8 cellular contexts compared by ENCODE assay signal in genomic region chr2:142868281-142868762, GRCh38. TPM values are rescaled to one million over a fixed set of nuclear protein-coding genes. Genes with fewer than 3 reads are reported as not detected.
DNase-seq lines count a peak whose midpoint lies in the region; ATAC-seq and TF ChIP-seq lines count a peak whose summit lies in the region.

No MANE protein-coding gene starts in this region.

- H3K36me3 Mint-ChIP-seq in naive thymus-derived CD8-positive, alpha-beta T cell: no peaks in the 10 kb centered on the region

- H3K27ac ChIP-seq in skin epidermis: peak overlapping the region in 20 of 21 experiments; percentile 37 to 85 (median 74)

- peak; percentile 42 for DNase-seq in fibroblast of the aortic adventitia (ENCODE audit: low read depth)
- DNase-seq in stimulated activated CD4-positive, alpha-beta T cell treated with anti-CD3 and anti-CD28 coated beads, Interleukin-4, amount 100 ng/mL, for 24 hours: no peak
- DNase-seq in naive thymus-derived CD8-positive, alpha-beta T cell: no peak
- no peak for DNase-seq in AML-193 (lab: John Stamatoyannopoulos, UW)
- no peak for DNase-seq in germinal center (ENCODE audit: low spot score)

- no peak overlapping the region for H3K4me3 Mint-ChIP-seq in naive thymus-derived CD8-positive, alpha-beta T cell

- H3K27ac Mint-ChIP-seq in naive thymus-derived CD8-positive, alpha-beta T cell: peak overlapping the region in 1 of 10 donors; percentile 26

- no peak for TF ChIP-seq CTCF in fibroblast of the aortic adventitia (IDR thresholded peaks at IDR 0.05; ENCODE audit: insufficient read depth, low read length)

- H3K27me3 Mint-ChIP-seq in naive thymus-derived CD8-positive, alpha-beta T cell: peaks cover 0 to 7% (median 2%) of the 10 kb centered on the region in 5 donors

- peaks cover 0 to 33% (median 0%) of the 10 kb centered on the region in 4 donors for H3K4me1 Mint-ChIP-seq in naive thymus-derived CD8-positive, alpha-beta T cell

- peak; percentile 32 for ATAC-seq in GM19035 (IDR thresholded peaks at IDR 0.05; ENCODE audit: unreplicated experiment)
- ATAC-seq in HG03520 (IDR thresholded peaks at IDR 0.05; ENCODE audit: unreplicated experiment): peak; percentile 15
- ATAC-seq in naive thymus-derived CD8-positive, alpha-beta T cell: no peak

- POLR2A ChIA-PET in naive thymus-derived CD8-positive, alpha-beta T cell (lab: Charles Lee): no interaction called here

- H3K9me3 Mint-ChIP-seq in naive thymus-derived CD8-positive, alpha-beta T cell: no peaks in the 10 kb centered on the region

- no peak overlapping the region for H3K4me3 ChIP-seq in fibroblast of the aortic adventitia (ENCODE audit: low read depth, low read length)
- H3K4me3 ChIP-seq in skin epidermis: peak overlapping the region in 1 of 7 experiments; percentile 1

RNA-seq across cellular contexts. Expression of gene KYNU, which starts 9.1 kb away (rescaled TPM):
- under 0.01 and 1.3 TPM in 2 replicates for total RNA-seq in fibroblast of the aortic adventitia (ENCODE audit: low replicate concordance)
- 1 to 10 TPM in 1 of 2 experiments, under 1 TPM in 1; 0.65 to 1.2 TPM for total RNA-seq in naive thymus-derived CD8-positive, alpha-beta T cell
- polyA plus RNA-seq in naive thymus-derived CD8-positive, alpha-beta T cell: under 1 TPM in 1 of 3 donors, not detected in 2; 0.18 TPM

Comparison
In these comparisons a context has a peak if more than half of its experiments do, and no peak if none do; other contexts are left out.
1. ATAC-seq: peak in GM19035 (single experiment) and HG03520 (single experiment); none in naive thymus-derived CD8-positive, alpha-beta T cell (0 of 2).